Comparison of ENCODE assay signal across 6 cellular contexts in the genomic region with DNA sequence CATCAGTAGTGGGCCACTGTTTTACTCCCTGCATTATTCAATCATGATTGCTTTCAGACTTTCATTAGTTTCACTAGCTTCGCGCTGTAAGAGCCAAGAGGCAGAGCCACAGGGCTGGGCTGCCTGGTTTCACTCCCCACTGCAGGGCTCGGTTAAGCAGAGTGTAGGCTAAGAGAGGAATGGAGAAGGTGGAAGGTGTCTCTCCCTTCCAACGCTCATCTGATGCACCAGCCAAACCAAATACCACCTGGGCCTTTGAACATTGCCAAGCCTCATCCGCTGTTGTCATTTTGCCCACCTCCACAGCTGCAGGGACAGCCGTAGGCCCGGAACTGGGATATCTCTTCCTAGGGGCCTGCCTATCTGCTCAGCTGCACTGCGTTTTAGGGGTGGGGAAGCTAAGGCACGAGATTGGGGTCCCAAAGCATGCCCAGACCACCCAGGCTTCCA. TPM values are rescaled to one million over a fixed set of nuclear protein-coding genes. Genes with fewer than 3 reads are reported as not detected.
DNase-seq lines count a peak whose midpoint lies in the region; ATAC-seq, FAIRE-seq and TF ChIP-seq lines count a peak whose summit lies in the region.

No MANE protein-coding gene starts in this region.

- FAIRE-seq in kidney (lab: Jason Lieb, UNC): no peak

- H3K4me3 ChIP-seq in AG04449 (ENCODE audit: low read depth, low read length): peak overlapping the region; percentile 49
- peak overlapping the region; percentile 65 to 97 for H3K4me3 ChIP-seq in kidney (ENCODE audit: low read length in 2 of 2)

- ATAC-seq in T-helper 17 cell (no peak), GM21360 (IDR thresholded peaks at IDR 0.05; ENCODE audit: unreplicated experiment) (no peak)

- no peaks in the 10 kb centered on the region for H3K36me3 ChIP-seq in kidney (ENCODE audit: control insufficient read depth in 1 of 2, insufficient read depth in 2 of 2, low read length in 2 of 2)

- DNase-seq in AG04449 (ENCODE audit: low read depth, low spot score) (no peak), T-helper 17 cell (no peak), kidney (no peak), NCI-H1694 treated with DMSO at 0.1 percent for 48 hours (lab: John Stamatoyannopoulos, UW) (no peak), NCI-H1417 (lab: John Stamatoyannopoulos, UW) (no peak)

- H3K27me3 Mint-ChIP-seq in T-helper 17 cell: no peaks in the 10 kb centered on the region

- peak overlapping the region; percentile 91 for H3K4me3 Mint-ChIP-seq in T-helper 17 cell

- H3K36me3 Mint-ChIP-seq in T-helper 17 cell (ENCODE audit: low read depth): no peaks in the 10 kb centered on the region

- peaks cover 10% of the 10 kb centered on the region for H3K4me1 Mint-ChIP-seq in T-helper 17 cell

- H3K27ac Mint-ChIP-seq in T-helper 17 cell: peak overlapping the region; percentile 88

- TF ChIP-seq CTCF in AG04449 (IDR thresholded peaks at IDR 0.05; ENCODE audit: insufficient read depth, low read length, missing control alignments) (no peak), kidney (IDR thresholded peaks at IDR 0.05; ENCODE audit: borderline replicate concordance, extremely low read depth, insufficient read depth) (no peak)

- H3K27ac ChIP-seq in kidney (ENCODE audit: low read depth in 2 of 2, low read length in 2 of 2): peak overlapping the region; percentile 99 to 100

- CTCF ChIA-PET in AG04449 (lab: Yijun Ruan, JAX): interaction anchor here (1.1 to 3.6 kb wide), 4 partner anchors 12 to 63 kb away, joined by 3 to 15 read pairs (median 12); a partner anchor contains a TSS

- H3K9ac ChIP-seq in kidney (ENCODE audit: low read length in 2 of 2): peak overlapping the region; percentile 64 to 87

- POLR2A ChIA-PET in AG04449 (lab: Yijun Ruan, JAX): interaction anchor here (0.7 to 1.1 kb wide), 3 partner anchors 11 to 60 kb away, joined by 4 read pairs; no protein-coding TSS in a partner anchor

- peaks cover 24 to 31% of the 10 kb centered on the region in 2 donors for H3K4me1 ChIP-seq in kidney (ENCODE audit: control insufficient read depth in 1 of 2, insufficient read depth in 1 of 2, low read depth in 1 of 2, low read length in 2 of 2)

- H3K9me3 ChIP-seq in T-helper 17 cell (ENCODE audit: control insufficient read depth, low read length, poor library complexity, severe bottlenecking) (no peaks in the 10 kb centered on the region), kidney (ENCODE audit: control insufficient read depth in 1 of 2, low read length in 2 of 2) (no peaks in the 10 kb centered on the region)

- intact Hi-C loops in kidney (cut with DNase I): no loop called here

RNA-seq across cellular contexts. Expression of a gene that starts 0.5 kb away (rescaled TPM):
- total RNA-seq in T-helper 17 cell: 10 to 100 TPM; 45.0 to 53.6 TPM
- total RNA-seq in kidney: 79.0 TPM
- polyA plus RNA-seq in kidney (ENCODE audit: insufficient read depth, low read depth, low replicate concordance): 68.7 TPM

RNA-seq across cellular contexts. Expression of a gene that starts 13.6 kb away (rescaled TPM):
- total RNA-seq in T-helper 17 cell (1 to 10 TPM in 1 of 2 donors, under 1 TPM in 1; 0.76 to 1.2 TPM), kidney (4.4 TPM)
- polyA plus RNA-seq in kidney (ENCODE audit: insufficient read depth, low read depth, low replicate concordance): 2.7 TPM

RNA-seq across cellular contexts. Expression of a gene that starts 18.5 kb away (rescaled TPM):
- total RNA-seq in T-helper 17 cell (10 to 100 TPM; 31.6 to 44.0 TPM), kidney (190 TPM)
- polyA plus RNA-seq in kidney (ENCODE audit: insufficient read depth, low read depth, low replicate concordance): 1,445 TPM

RNA-seq across cellular contexts. Expression of a gene that starts 23.5 kb away (rescaled TPM):
- total RNA-seq in T-helper 17 cell (under 1 TPM; 0.30 to 0.81 TPM), kidney (not detected)
- polyA plus RNA-seq in kidney (ENCODE audit: insufficient read depth, low read depth, low replicate concordance): not detected

RNA-seq across cellular contexts. Expression of a gene that starts 32.1 kb away (rescaled TPM):
- 1 to 10 TPM in 1 of 2 donors, not detected in 1; 4.4 TPM for total RNA-seq in T-helper 17 cell
- 1.0 TPM for total RNA-seq in kidney
- polyA plus RNA-seq in kidney (ENCODE audit: insufficient read depth, low read depth, low replicate concordance): 1.3 TPM
